ENCODE assay signal across 20 cellular contexts in the genomic region with DNA sequence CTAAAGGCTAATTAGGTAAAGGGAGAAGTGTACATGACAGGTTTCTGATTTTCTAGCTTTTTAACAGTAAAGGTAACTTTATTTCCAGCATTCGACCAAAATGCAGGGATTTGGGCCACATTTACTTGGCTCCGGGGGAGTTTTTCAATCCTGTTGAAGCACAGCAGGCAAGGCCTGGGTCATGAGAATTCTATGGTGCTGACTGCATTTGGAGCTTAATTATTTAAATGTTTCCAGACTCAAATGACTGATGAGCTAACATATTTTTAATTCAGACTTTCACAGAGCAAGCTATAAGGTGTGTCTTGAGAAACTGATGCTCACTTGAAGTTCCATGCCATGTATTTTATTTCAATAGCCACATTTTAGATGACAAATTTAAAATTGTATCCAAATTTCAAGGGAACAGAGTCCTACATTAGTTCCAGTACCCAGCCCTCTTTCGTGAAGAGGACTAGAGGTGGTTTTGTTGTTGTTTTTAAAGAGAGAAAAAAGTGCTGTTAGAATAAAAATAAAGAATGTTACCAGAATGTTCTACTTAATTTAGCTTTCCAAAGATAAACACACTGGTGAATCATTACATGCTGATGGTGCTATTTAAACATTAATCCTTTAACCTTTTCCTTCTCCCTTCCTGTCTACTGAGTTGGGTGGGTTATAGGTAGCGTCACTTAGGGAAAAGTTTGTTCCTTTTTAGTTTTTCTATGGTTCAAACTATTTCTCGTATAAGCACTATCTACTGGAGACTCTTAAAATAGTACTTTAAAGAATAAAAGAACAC.
DNase-seq lines count a peak whose midpoint lies in the region; ATAC-seq and TF ChIP-seq lines count a peak whose summit lies in the region.
"Had no signal": no experiment of that assay in that cellular context is flagged by ENCODE, and none has a peak within 500 bp of the region (broad histone marks: within the 10 kb centered on the region; RNA-seq: fewer than 3 reads in every experiment).

No MANE protein-coding gene starts in this region.

- H3K9me3 ChIP-seq in CD4-positive, alpha-beta memory T cell (ENCODE audit: control insufficient read depth in 1 of 2, low read length in 2 of 2), result no peaks in the 10 kb centered on the region
- H3K9me3 ChIP-seq in adipocyte (ENCODE audit: control insufficient read depth, low read length) (no peaks in the 10 kb centered on the region), fibroblast of lung (ENCODE audit: control insufficient read depth, insufficient read depth, low read depth, low read length) (no peaks in the 10 kb centered on the region)

- CTCF ChIA-PET in CD4-positive, alpha-beta memory T cell (lab: Charles Lee; ENCODE audit: partially characterized antibody), result interaction anchor here (0.7 to 1.5 kb wide), 4 partner anchors 8 to 82 kb away, joined by 3 to 6 read pairs (median 3); no protein-coding TSS in a partner anchor

- ATAC-seq in HG03095 (IDR thresholded peaks at IDR 0.05; ENCODE audit: unreplicated experiment), result no peak
- ATAC-seq: activated naive CD4-positive, alpha-beta T cell treated with anti-CD3 and anti-CD28 coated beads, Interleukin-2, amount 50 U/mL, for 72 hours; HCT116; WTC11 had no signal

- peaks cover 45 to 73% (median 49%) of the 10 kb centered on the region in 4 donors for H3K4me1 Mint-ChIP-seq in CD4-positive, alpha-beta memory T cell
- H3K4me1 Mint-ChIP-seq: neural crest cell had no signal

- no peaks in the 10 kb centered on the region for H3K79me2 ChIP-seq in fibroblast of lung (ENCODE audit: control insufficient read depth, insufficient read depth, low read length)

- H3K27ac ChIP-seq in CD4-positive, alpha-beta memory T cell (ENCODE audit: low read depth, low read length), result no peak overlapping the region
- H3K27ac ChIP-seq in fibroblast of lung (ENCODE audit: insufficient read depth, low read length), result no peak overlapping the region
- H3K27ac ChIP-seq: BLaER1 treated with 17β-estradiol and CSF1 and Interleukin-3, amounts not matched to agents 10 nM and 100 nM had no signal

- POLR2A ChIA-PET in CD4-positive, alpha-beta memory T cell (lab: Charles Lee; ENCODE audit: partially characterized antibody), result interaction anchor here (0.9 kb wide), 1 partner anchor 248 kb away, joined by 3 read pairs; no protein-coding TSS in a partner anchor

- peak overlapping the region; percentile 57 for H3K4me2 ChIP-seq in fibroblast of lung (ENCODE audit: extremely low read depth, insufficient read depth, low read length)
- H3K4me2 ChIP-seq: BLaER1 treated with 17β-estradiol and CSF1 and Interleukin-3, amounts not matched to agents 10 nM and 100 nM had no signal

- intact Hi-C loops in CD4-positive, alpha-beta memory T cell (cut with micrococcal nuclease), result no loop called here

- no peaks in the 10 kb centered on the region for H3K27me3 ChIP-seq in CD4-positive, alpha-beta memory T cell (ENCODE audit: insufficient read depth, low read length)
- H3K27me3 ChIP-seq in adipocyte (replicated peaks; ENCODE audit: control insufficient read depth, insufficient read depth, low read length), result no peaks in the 10 kb centered on the region
- no peaks in the 10 kb centered on the region for H3K27me3 ChIP-seq in fibroblast of lung (ENCODE audit: control insufficient read depth, insufficient read depth, low read length)
- H3K27me3 ChIP-seq: BLaER1 treated with 17β-estradiol and CSF1 and Interleukin-3, amounts not matched to agents 10 nM and 100 nM had no signal

- no peak overlapping the region for H2AFZ ChIP-seq in fibroblast of lung (ENCODE audit: low read length)

- H3K9me3 Mint-ChIP-seq in CD4-positive, alpha-beta memory T cell, result peaks cover 0 to 6% (median 0%) of the 10 kb centered on the region in 8 donors

- peaks cover 24% of the 10 kb centered on the region for H3K4me1 ChIP-seq in CD4-positive, alpha-beta memory T cell (ENCODE audit: insufficient read depth, low read length)
- H3K4me1 ChIP-seq in adipocyte (ENCODE audit: control insufficient read depth, insufficient read depth, low read length) (peaks cover 36% of the 10 kb centered on the region), fibroblast of lung (ENCODE audit: control insufficient read depth, extremely low read depth, insufficient read depth, low read length) (peaks cover 12% of the 10 kb centered on the region)

- TF ChIP-seq CTCF in fibroblast of lung (conservative IDR thresholded peaks at IDR 0.05 in 1 of 2, IDR thresholded peaks at IDR 0.05 in 1 of 2; ENCODE audit: low read depth in 1 of 2, low read length in 2 of 2), result no peak

- no peak overlapping the region for H3K4me3 ChIP-seq in CD4-positive, alpha-beta memory T cell (ENCODE audit: low read length in 2 of 2)
- peak overlapping the region; percentile 16 for H3K4me3 ChIP-seq in adipocyte (ENCODE audit: low read length)
- H3K4me3 ChIP-seq in fibroblast of lung (replicated peaks in 1 of 4; ENCODE audit: control extremely low read depth in 1 of 4, insufficient read depth in 1 of 4, low read depth in 3 of 4, low read length in 4 of 4), result no peak overlapping the region
- H3K4me3 ChIP-seq: BLaER1 treated with 17β-estradiol and CSF1 and Interleukin-3, amounts not matched to agents 10 nM and 100 nM had no signal

- no peak overlapping the region for H3K4me3 Mint-ChIP-seq in CD4-positive, alpha-beta memory T cell
- H3K4me3 Mint-ChIP-seq: neural crest cell, WTC11 had no signal

- H4K20me1 ChIP-seq in fibroblast of lung (ENCODE audit: control insufficient read depth, extremely low read depth, insufficient read depth, low read length), result no peaks in the 10 kb centered on the region

- no peaks in the 10 kb centered on the region for H3K36me3 ChIP-seq in CD4-positive, alpha-beta memory T cell (ENCODE audit: insufficient read depth, low read length)
- H3K36me3 ChIP-seq in adipocyte (ENCODE audit: control insufficient read depth, insufficient read depth, low read length, severe bottlenecking) (no peaks in the 10 kb centered on the region), fibroblast of lung (ENCODE audit: control insufficient read depth, insufficient read depth, low read length) (no peaks in the 10 kb centered on the region)

- no peaks in the 10 kb centered on the region for H3K27me3 Mint-ChIP-seq in CD4-positive, alpha-beta memory T cell

- H3K36me3 Mint-ChIP-seq in CD4-positive, alpha-beta memory T cell, result peaks cover 2 to 13% of the 10 kb centered on the region in 2 donors
- H3K36me3 Mint-ChIP-seq: activated naive CD4-positive, alpha-beta T cell treated with anti-CD3 and anti-CD28 coated beads, Interleukin-2, amount 50 U/mL, for 72 hours; WTC11 had no signal

- H3K9ac ChIP-seq in adipocyte (ENCODE audit: low read length), result peak overlapping the region; percentile 56
- no peak overlapping the region for H3K9ac ChIP-seq in fibroblast of lung (ENCODE audit: insufficient read depth, low read length)
- H3K9ac ChIP-seq: BLaER1 treated with 17β-estradiol and CSF1 and Interleukin-3, amounts not matched to agents 10 nM and 100 nM had no signal

- no peak for DNase-seq in CD4-positive, alpha-beta memory T cell
- DNase-seq in adipocyte (ENCODE audit: low read depth) (peak; percentile 30), fibroblast of lung (ENCODE audit: low read depth in 2 of 2) (no peak), renal cortical epithelial cell (ENCODE audit: low read depth) (peak; percentile 50), AML-193 (lab: John Stamatoyannopoulos, UW) (no peak), D341Med (ENCODE audit: low spot score) (no peak), AG08395 (ENCODE audit: low spot score) (no peak)
- DNase-seq: activated CD4-positive, alpha-beta T cell treated with anti-CD3 and anti-CD28 coated beads, Interleukin-2, amount 50 U/mL, for 1 hour; central memory CD4-positive, alpha-beta T cell; erythroblast; kidney; NCI-H1105; NCI-H2081; NCI-H446 had no signal

- peak overlapping the region in 5 of 7 donors; percentile 22 to 79 (median 67) for H3K27ac Mint-ChIP-seq in CD4-positive, alpha-beta memory T cell
- H3K27ac Mint-ChIP-seq: WTC11 had no signal

Comparison
In these comparisons a context has a peak if more than half of its experiments do, and no peak if none do; other contexts are left out.
1. DNase-seq: peak in adipocyte (single experiment) and renal cortical epithelial cell (single experiment); none in CD4-positive, alpha-beta memory T cell (0 of 5), fibroblast of lung (0 of 2), AML-193 (0 of 2), D341Med (single experiment) and AG08395 (single experiment).